In genomic region chr1:204072951-204073836, GRCh38 we compare ENCODE assay signal across 8 cellular contexts. TPM values are rescaled to one million over a fixed set of nuclear protein-coding genes. Genes with fewer than 3 reads are reported as not detected.
DNase-seq lines count a peak whose midpoint lies in the region; ATAC-seq lines count a peak whose summit lies in the region.

TSS of gene SOX13 (plus strand) at chr1:204073115. CDS start at chr1:204112916, 39,801 bp downstream.

- H3K27ac ChIP-seq in SK-N-MC (no peak within 1 kb of the TSS), iPS-18a (ENCODE audit: low read length) (no peak within 1 kb of the TSS)

- peak within 1 kb of the TSS; percentile 61 for H3K9ac ChIP-seq in SK-N-MC (ENCODE audit: insufficient read length)
- H3K9ac ChIP-seq in iPS-18a (ENCODE audit: low read length) = peak within 1 kb of the TSS; percentile 64

- peak within 1 kb of the TSS; percentile 91 for H3K4me3 ChIP-seq in SK-N-MC
- H3K4me3 ChIP-seq in iPS-18a (ENCODE audit: low read length) = peak within 1 kb of the TSS; percentile 83

- H3K9me3 ChIP-seq in SK-N-MC (ENCODE audit: low read depth, low read length) (no peaks in the 10 kb centered on the region), iPS-18a (ENCODE audit: control insufficient read depth, low read depth, low read length) (no peaks in the 10 kb centered on the region)

- peaks cover 4% of the 10 kb centered on the region for H3K27me3 ChIP-seq in iPS-18a (ENCODE audit: control insufficient read depth, insufficient read depth, low read length)

- H3K36me3 ChIP-seq in SK-N-MC (ENCODE audit: insufficient read depth, low read length) (no peaks in the 10 kb centered on the region), iPS-18a (ENCODE audit: control insufficient read depth, low read depth, low read length) (no peaks in the 10 kb centered on the region)

- peaks cover 8% of the 10 kb centered on the region for H3K36me3 Mint-ChIP-seq in central memory CD8-positive, alpha-beta T cell (ENCODE audit: insufficient read depth)

- ATAC-seq in central memory CD8-positive, alpha-beta T cell (replicated peaks; ENCODE audit: extremely low read depth, poor library complexity, severe bottlenecking) = peak; percentile 50
- ATAC-seq in HG02981 (IDR thresholded peaks at IDR 0.05; ENCODE audit: unreplicated experiment) (no peak), GM18867 (IDR thresholded peaks at IDR 0.05; ENCODE audit: unreplicated experiment) (no peak)

- H3K27me3 Mint-ChIP-seq in central memory CD8-positive, alpha-beta T cell = peaks cover 39% of the 10 kb centered on the region

- DNase-seq in D341Med (ENCODE audit: low spot score) (peak; percentile 74), M059J (ENCODE audit: low read depth) (peak; percentile 88), SK-N-MC (ENCODE audit: low read depth, low spot score) (no peak), putamen (ENCODE audit: low spot score) (peak; percentile 92)
- no peak for DNase-seq in central memory CD8-positive, alpha-beta T cell (ENCODE audit: low spot score in 2 of 2)

- H3K4me1 Mint-ChIP-seq in central memory CD8-positive, alpha-beta T cell = peaks cover 17% of the 10 kb centered on the region

- no peak within 1 kb of the TSS for H3K27ac Mint-ChIP-seq in central memory CD8-positive, alpha-beta T cell (ENCODE audit: low read depth)

- no peaks in the 10 kb centered on the region for H3K9me3 Mint-ChIP-seq in central memory CD8-positive, alpha-beta T cell

- peak within 1 kb of the TSS; percentile 82 for H3K4me3 Mint-ChIP-seq in central memory CD8-positive, alpha-beta T cell

- peaks cover 27% of the 10 kb centered on the region for H3K4me1 ChIP-seq in iPS-18a (ENCODE audit: control insufficient read depth, low read depth, low read length)

RNA-seq across cellular contexts. Expression of gene SOX13, which starts in this region (rescaled TPM):
- total RNA-seq in M059J (2014; rRNA removed; shearing (Covaris generic)) = 6.9 and 12.6 TPM in 2 replicates

Comparison
In these comparisons a context has a peak if more than half of its experiments do, and no peak if none do; other contexts are left out.
1. DNase-seq: peak in D341Med (single experiment), M059J (single experiment) and putamen (single experiment); none in SK-N-MC (single experiment) and central memory CD8-positive, alpha-beta T cell (0 of 2).